ENCODE assay signal across 19 cellular contexts in genomic region chr7:28280516-28280915, GRCh38.
A peak's percentile ranks its signal among the peaks of the same experiment; 100 is the strongest.
DNase-seq lines count a peak whose midpoint lies in the region; ATAC-seq, FAIRE-seq and TF ChIP-seq lines count a peak whose summit lies in the region.
"Had no signal": no experiment of that assay in that cellular context is flagged by ENCODE, and none has a peak within 500 bp of the region (broad histone marks: within the 10 kb centered on the region; RNA-seq: fewer than 3 reads in every experiment).

No MANE protein-coding gene starts in this region.

- no peak overlapping the region for H2BK15ac ChIP-seq in neuronal stem cell (ENCODE audit: low read length)

- H3K23ac ChIP-seq in neuronal stem cell (ENCODE audit: low read depth, low read length, poor library complexity) = no peak overlapping the region

- H3K27ac ChIP-seq in SJCRH30 = peak overlapping the region; percentile 83
- no peak overlapping the region for H3K27ac ChIP-seq in neuronal stem cell (replicated peaks; ENCODE audit: low read length)
- H3K27ac ChIP-seq in gastrocnemius medialis = no peak overlapping the region
- H3K27ac ChIP-seq: A549, RWPE1 had no signal

- no peaks in the 10 kb centered on the region for H3K79me1 ChIP-seq in neuronal stem cell (ENCODE audit: low read depth, low read length)

- no CpG with 5 or more reads among the region's 3 CpGs for WGBS in neuronal stem cell (ENCODE audit: extremely low coverage in 2 of 2, insufficient read length in 2 of 2, insufficient replicate concordance in 1 of 2), 2 donors

- H2BK12ac ChIP-seq in neuronal stem cell (ENCODE audit: low read length) = no peak overlapping the region

- H2BK5ac ChIP-seq in neuronal stem cell (ENCODE audit: low read length) = no peak overlapping the region

- no peak overlapping the region for H2BK120ac ChIP-seq in neuronal stem cell (ENCODE audit: low read depth, low read length)

- TF ChIP-seq POLR2A in gastrocnemius medialis (IDR thresholded peaks at IDR 0.05) = no peak

- H2AFZ ChIP-seq in neuronal stem cell (ENCODE audit: low read length) = no peak overlapping the region

- FAIRE-seq in D721Med (lab: Jason Lieb, UNC) (peak; percentile 79), urothelium cell line (lab: Jason Lieb, UNC) (no peak)
- FAIRE-seq: A549, GM12891, GM18507, H1, K562 had no signal

- in situ Hi-C loops in gastrocnemius medialis (cut with MboI; ENCODE audit: low sequenced_read_pairs in 4 of 4) = no loop called here

- no peak overlapping the region for H3K4me2 ChIP-seq in neuronal stem cell (ENCODE audit: insufficient read depth, low read length, poor library complexity, severe bottlenecking)
- H3K4me2 ChIP-seq: A549 had no signal

- intact Hi-C loops in gastrocnemius medialis (cut with DNase I; ENCODE audit: low total_unique reads) = no loop called here

- TF ChIP-seq CTCF in D721Med (IDR thresholded peaks at IDR 0.05; ENCODE audit: insufficient read depth, missing control alignments) (no peak), gastrocnemius medialis (IDR thresholded peaks at IDR 0.05 in 4 of 5, conservative IDR thresholded peaks at IDR 0.05 in 1 of 5) (no peak)

- H3K9me3 ChIP-seq in SJCRH30 (replicated peaks) (no peaks in the 10 kb centered on the region), neuronal stem cell (replicated peaks in 1 of 2; ENCODE audit: control insufficient read depth in 2 of 2, insufficient read depth in 1 of 2, low read depth in 1 of 2, low read length in 2 of 2) (no peaks in the 10 kb centered on the region), gastrocnemius medialis (no peaks in the 10 kb centered on the region)
- H3K9me3 ChIP-seq: A549 had no signal

- no peak overlapping the region for H3K4ac ChIP-seq in neuronal stem cell (ENCODE audit: low read length)

- H3K4me3 ChIP-seq in SJCRH30 (peak overlapping the region; percentile 28), neuronal stem cell (ENCODE audit: low read length in 2 of 2) (no peak overlapping the region), gastrocnemius medialis (no peak overlapping the region)
- H3K4me3 ChIP-seq: A549, K562 had no signal

- no peak overlapping the region for H4K8ac ChIP-seq in neuronal stem cell (ENCODE audit: low read depth, low read length)

- H3K14ac ChIP-seq in neuronal stem cell (ENCODE audit: low read length) = no peak overlapping the region

- no peak overlapping the region for H2AK5ac ChIP-seq in neuronal stem cell (ENCODE audit: low read depth, low read length)

- no peak overlapping the region for H4K91ac ChIP-seq in neuronal stem cell (ENCODE audit: low read depth, low read length, poor library complexity)

- H3K4me1 ChIP-seq in SJCRH30 (peaks cover 24% of the 10 kb centered on the region), neuronal stem cell (ENCODE audit: control insufficient read depth in 2 of 2, insufficient read depth in 1 of 2, low read depth in 1 of 2, low read length in 2 of 2) (peaks cover 0 to 7% of the 10 kb centered on the region in 2 donors), gastrocnemius medialis (no peaks in the 10 kb centered on the region)
- H3K4me1 ChIP-seq: A549 had no signal

- no peak overlapping the region for H3K18ac ChIP-seq in neuronal stem cell (ENCODE audit: low read length)

- no peak overlapping the region for H3K9ac ChIP-seq in neuronal stem cell (ENCODE audit: low read depth, low read length, poor library complexity)

- no peaks in the 10 kb centered on the region for H3K36me3 ChIP-seq in SJCRH30
- no peaks in the 10 kb centered on the region for H3K36me3 ChIP-seq in neuronal stem cell (replicated peaks in 1 of 2; ENCODE audit: control insufficient read depth in 2 of 2, insufficient read depth in 2 of 2, low read length in 2 of 2)
- H3K36me3 ChIP-seq in gastrocnemius medialis = no peaks in the 10 kb centered on the region

- DNase-seq in D721Med (ENCODE audit: insufficient read length, low spot score) = peak; percentile 15
- peak; percentile 84 for DNase-seq in NCI-H146 (lab: John Stamatoyannopoulos, UW)
- peak; percentile 92 to 99 for DNase-seq in SJCRH30
- peak; percentile 21 for DNase-seq in neuronal stem cell (ENCODE audit: low spot score)
- no peak for DNase-seq in stimulated activated CD4-positive, alpha-beta T cell treated with anti-CD3 and anti-CD28 coated beads, Interleukin-2, amount 100 ng/mL, for 48 hours
- no peak for DNase-seq in gastrocnemius medialis
- no peak for DNase-seq in urothelium cell line (ENCODE audit: low spot score)
- DNase-seq: CD4-positive, alpha-beta T cell; DMS53; NCI-H2029 treated with DMSO at 0.1 percent for 48 hours; NCI-H2171 treated with DMSO at 0.1 percent for 48 hours; NCI-H446; PC-3 had no signal

- no peaks in the 10 kb centered on the region for H3K27me3 ChIP-seq in SJCRH30
- peaks cover 0 to 7% (median 0%) of the 10 kb centered on the region in 3 experiments for H3K27me3 ChIP-seq in neuronal stem cell (ENCODE audit: control insufficient read depth in 3 of 3, insufficient read depth in 3 of 3, low read depth in 1 of 3, low read length in 3 of 3)
- H3K27me3 ChIP-seq in gastrocnemius medialis = no peaks in the 10 kb centered on the region

- ATAC-seq in gastrocnemius medialis = no peak
- ATAC-seq: A549, K562, PC-3 had no signal

Comparison
In these comparisons a context has a peak if more than half of its experiments do, and no peak if none do; other contexts are left out.
1. DNase-seq: peak in D721Med (single experiment), NCI-H146 (single experiment), SJCRH30 (2 of 2) and neuronal stem cell (single experiment); none in stimulated activated CD4-positive, alpha-beta T cell treated with anti-CD3 and anti-CD28 coated beads, Interleukin-2, amount 100 ng/mL, for 48 hours (0 of 2), gastrocnemius medialis (0 of 2) and urothelium cell line (single experiment).